In the genomic region with DNA sequence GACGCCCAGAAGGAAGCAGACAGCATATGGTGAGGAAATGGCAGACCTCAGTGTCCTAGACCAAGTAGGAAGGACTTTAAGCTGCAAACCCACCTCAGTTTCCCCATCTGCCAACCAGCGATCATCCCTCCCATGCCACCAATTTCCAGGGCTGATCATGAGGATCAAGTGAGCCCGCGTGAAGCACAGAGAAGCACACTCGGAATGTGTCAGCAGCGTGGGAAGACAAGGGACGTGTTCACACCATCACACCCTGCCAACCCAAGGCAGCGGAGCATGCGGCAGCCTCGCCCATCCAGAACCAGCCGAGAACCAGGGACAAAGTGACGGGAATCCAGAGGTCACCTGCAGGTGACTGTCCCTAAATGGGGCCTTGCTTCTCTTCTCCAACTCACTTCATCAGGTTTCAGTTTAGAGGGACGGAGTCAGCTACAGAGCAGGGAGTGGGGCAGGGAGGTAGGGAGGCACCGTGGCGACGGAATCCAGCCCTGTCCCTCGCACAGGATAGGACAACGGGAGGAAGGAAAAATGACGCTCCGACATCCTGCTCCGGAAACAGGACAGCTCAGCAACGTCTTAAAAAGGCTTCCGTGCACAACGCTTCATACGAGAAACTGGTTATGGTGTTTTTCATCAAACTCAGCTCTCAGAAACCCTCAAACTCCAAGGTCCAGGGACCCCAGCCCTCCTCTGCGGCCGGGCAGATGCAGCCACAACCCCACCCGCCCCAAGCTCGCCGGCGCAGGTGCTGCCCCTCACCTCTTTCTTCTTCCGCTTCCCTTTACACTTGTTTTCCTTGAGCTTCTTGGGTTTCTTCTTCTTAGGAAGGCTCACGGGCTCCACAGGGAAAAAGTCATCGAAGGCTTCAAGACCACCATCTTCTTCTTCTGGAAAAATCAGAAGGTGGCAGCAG, we compare ENCODE assay signal across 22 cellular contexts.
"Had no signal": no experiment of that assay in that cellular context is flagged by ENCODE, and none has a peak within 500 bp of the region (broad histone marks: within the 10 kb centered on the region; RNA-seq: fewer than 3 reads in every experiment).

No MANE protein-coding gene starts in this region.

- DNase-seq: activated CD4-positive, alpha-beta memory T cell treated with anti-CD3 and anti-CD28 coated beads, Interleukin-2, amount 10 ng/mL, durations not matched to agents 7 days and 5 days; activated CD4-positive, alpha-beta T cell treated with anti-CD3 and anti-CD28 coated beads, Interleukin-2, amount 50 U/mL, for 1 hour; activated CD4-positive, CD25-positive, alpha-beta regulatory T cell; activated naive CD4-positive, alpha-beta T cell treated with anti-CD3 and anti-CD28 coated beads, Interleukin-2, amount 50 U/mL, for 16 hours; activated naive CD8-positive, alpha-beta T cell treated with anti-CD3 and anti-CD28 coated beads, Interleukin-2, amount 10 ng/mL, durations not matched to agents 7 days and 5 days; activated T-cell treated with anti-CD3 and anti-CD28 coated beads for 4 hours; activated T-cell treated with anti-CD3 and anti-CD28 coated beads, Interleukin-2, amount 50 U/mL, for 48 hours; adrenal gland; aorta; Karpas-422; NCI-H1105 treated with DMSO at 0.1 percent for 48 hours; NCI-H1436 treated with DMSO at 0.1 percent for 48 hours; NCI-H187; NCI-H2081; NCI-H510A treated with DMSO at 0.1 percent for 48 hours; NCI-H69; PC-3; T-helper 1 cell had no signal

- H3K4me1 ChIP-seq: adrenal gland, breast epithelium had no signal

- ATAC-seq: K562, PC-3 had no signal

- H3K36me3 ChIP-seq: adrenal gland, breast epithelium had no signal

- H3K9me3 ChIP-seq: adrenal gland, breast epithelium had no signal

- H3K27ac ChIP-seq: adrenal gland, breast epithelium, SK-N-MC, VCaP had no signal

- H3K4me3 ChIP-seq: adrenal gland, breast epithelium, K562, SK-N-MC had no signal
